8 cellular contexts compared by ENCODE assay signal in the genomic region with DNA sequence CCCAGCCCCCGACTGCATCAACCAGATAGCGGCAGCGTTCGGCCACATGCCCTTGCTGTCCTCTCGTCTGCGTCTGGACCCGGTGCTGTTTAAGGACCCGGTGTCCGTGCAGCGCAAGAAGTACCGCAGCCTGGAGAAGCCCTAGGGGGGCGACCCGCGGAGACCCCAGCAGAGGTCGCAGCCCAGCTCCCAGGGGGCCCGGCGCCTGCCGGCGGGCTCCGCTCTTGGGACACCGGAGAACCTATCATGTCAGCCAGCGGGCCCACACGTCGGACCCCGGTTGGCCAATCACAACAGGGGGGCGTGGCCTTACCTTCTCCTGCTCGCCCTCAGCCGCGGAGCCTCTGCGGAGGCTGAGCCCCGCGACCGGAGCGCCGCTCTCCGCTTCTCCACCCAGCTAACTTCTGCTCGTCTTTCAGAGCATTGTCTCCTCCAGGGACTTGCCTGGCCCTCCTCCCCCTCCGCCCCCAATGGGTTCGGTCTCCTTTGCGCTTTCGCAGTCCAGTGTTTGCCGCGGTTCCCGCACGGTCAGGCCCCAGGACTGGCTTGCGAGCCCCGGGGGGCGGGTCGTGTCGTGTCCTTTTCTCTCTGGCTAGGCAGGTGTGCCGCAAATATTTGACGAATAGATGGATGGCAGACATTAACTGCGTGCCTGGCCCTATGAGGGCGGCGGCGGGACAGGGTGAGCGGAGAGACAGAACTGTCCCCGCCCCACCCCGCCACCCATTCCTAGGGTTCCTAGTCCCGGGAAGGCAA. TPM values are rescaled to one million over a fixed set of nuclear protein-coding genes. Genes with fewer than 3 reads are reported as not detected.
A peak's percentile ranks its signal among the peaks of the same experiment; 100 is the strongest.
DNase-seq lines count a peak whose midpoint lies in the region; ATAC-seq and TF ChIP-seq lines count a peak whose summit lies in the region.

No MANE protein-coding gene starts in this region.

- DNase-seq in AG08395 (ENCODE audit: low spot score) (peak; percentile 98), NCI-H446 (lab: John Stamatoyannopoulos, UW) (peak; percentile 93 to 96), chondrocyte (ENCODE audit: low spot score) (no peak), kidney glomerular epithelial cell (lab: John Stamatoyannopoulos, UW) (peak; percentile 71)
- DNase-seq in activated CD4-positive, alpha-beta T cell treated with anti-CD3 and anti-CD28 coated beads for 24 hours (ENCODE audit: low read depth in 2 of 2): peak; percentile 89 to 92
- DNase-seq in stimulated activated CD4-positive, alpha-beta T cell treated with anti-CD3 and anti-CD28 coated beads, Interleukin-15, amount 100 ng/mL, for 24 hours: peak; percentile 97

- peak overlapping the region; percentile 89 for H3K27ac Mint-ChIP-seq in chondrocyte (ENCODE audit: unreplicated experiment)

- no peaks in the 10 kb centered on the region for H3K27me3 Mint-ChIP-seq in chondrocyte (ENCODE audit: low read depth)

- no peaks in the 10 kb centered on the region for H3K9me3 Mint-ChIP-seq in chondrocyte (ENCODE audit: low read depth)

- ATAC-seq in GM19023 (IDR thresholded peaks at IDR 0.05; ENCODE audit: unreplicated experiment): peak; percentile 88
- ATAC-seq in HG03342 (IDR thresholded peaks at IDR 0.05; ENCODE audit: unreplicated experiment): peak; percentile 81

- H3K4me3 Mint-ChIP-seq in chondrocyte (ENCODE audit: unreplicated experiment): peak overlapping the region; percentile 96

- no peak for TF ChIP-seq CTCF in chondrocyte (IDR thresholded peaks at IDR 0.05)

- H3K4me1 Mint-ChIP-seq in chondrocyte (ENCODE audit: low read depth): peaks cover 18% of the 10 kb centered on the region

- no peaks in the 10 kb centered on the region for H3K36me3 Mint-ChIP-seq in chondrocyte (ENCODE audit: low read depth)

RNA-seq across cellular contexts. Expression of gene SLC30A2, which starts 10.5 kb away (rescaled TPM):
- total RNA-seq in chondrocyte: 0.12 TPM in 1 of 3 replicates, not detected in the others

RNA-seq across cellular contexts. Expression of gene EXTL1, which starts 13.8 kb away (rescaled TPM):
- 4.3 to 7.9 TPM (median 6.4 TPM) in 3 replicates for total RNA-seq in chondrocyte

RNA-seq across cellular contexts. Expression of gene TRIM63, which starts 32.0 kb away (rescaled TPM):
- total RNA-seq in chondrocyte: 0.26 to 0.70 TPM in 2 of 3 replicates, not detected in the other

RNA-seq across cellular contexts. Expression of gene PAFAH2, which starts 37.5 kb away (rescaled TPM):
- 10.0 to 12.5 TPM (median 10.7 TPM) in 3 replicates for total RNA-seq in chondrocyte
